In genomic region chr18:21857871-21858270, GRCh38 we compare ENCODE assay signal across 32 cellular contexts.
DNase-seq lines count a peak whose midpoint lies in the region; ATAC-seq, FAIRE-seq and TF ChIP-seq lines count a peak whose summit lies in the region.
"Had no signal": no experiment of that assay in that cellular context is flagged by ENCODE, and none has a peak within 500 bp of the region (broad histone marks: within the 10 kb centered on the region; RNA-seq: fewer than 3 reads in every experiment).

No MANE protein-coding gene starts in this region.

- H3K4me1 ChIP-seq in GM12878 (ENCODE audit: control insufficient read depth, insufficient read depth, low read length) (peaks cover 18% of the 10 kb centered on the region), gastroesophageal sphincter (no peaks in the 10 kb centered on the region)
- H3K4me1 ChIP-seq: tibial nerve had no signal

- POLR2A ChIA-PET in GM12878 (lab: Charles Lee) = no interaction called here

- H3K36me3 ChIP-seq in GM12878 (ENCODE audit: control insufficient read depth in 2 of 2, insufficient read depth in 2 of 2, low read length in 1 of 2) (peaks cover 0 to 14% of the 10 kb centered on the region in 2 experiments; a peak in 1 of 4 replicates), gastroesophageal sphincter (peaks cover 0 to 80% of the 10 kb centered on the region in 2 donors)

- H3K4me3 ChIP-seq in GM12878 = no peak overlapping the region
- no peak overlapping the region for H3K4me3 ChIP-seq in gastroesophageal sphincter
- H3K4me3 ChIP-seq: BLaER1 treated with 17β-estradiol and CSF1 and Interleukin-3, amounts not matched to agents 10 nM and 100 nM; cardiac muscle cell; smooth muscle cell; tibial nerve had no signal

- 5% methylated on average over 3 of the region's 3 CpGs for WGBS in GM12878 (ENCODE audit: insufficient coverage, insufficient replicate concordance, low lambda C conversion rate, missing lambda C conversion rate)
- 63 to 73% methylated on average over 3 of the region's 3 CpGs for WGBS in gastroesophageal sphincter (ENCODE audit: low coverage in 1 of 2), 2 donors

- FAIRE-seq in D721Med (lab: Jason Lieb, UNC) (peak; percentile 21), GM12878 (lab: Jason Lieb, UNC) (peak; percentile 31)
- FAIRE-seq: TTC549 had no signal

- DNase-seq in D721Med (ENCODE audit: insufficient read length, low spot score) = no peak
- no peak for DNase-seq in GM12878 (ENCODE audit: low read depth, low spot score)
- DNase-seq in activated gamma-delta T cell (lab: John Stamatoyannopoulos, UW) = no peak
- DNase-seq in type B pancreatic cell (ENCODE audit: extremely low spot score, unreplicated experiment) = no peak
- DNase-seq in SK-N-DZ (ENCODE audit: low spot score) = no peak
- DNase-seq: activated CD8-positive, alpha-beta memory T cell treated with anti-CD3 and anti-CD28 coated beads for 24 hours; activated naive CD4-positive, alpha-beta T cell treated with anti-CD3 and anti-CD28 coated beads, Interleukin-2, amount 50 U/mL, for 16 hours; activated T-cell treated with anti-CD3 and anti-CD28 coated beads, Interleukin-2, amount 50 U/mL, for 4 hours; anterior cingulate cortex; dermis blood vessel endothelial cell; glutamatergic neuron; HCEC 1CT; Kasumi-1; kidney glomerular epithelial cell; mammary epithelial cell; NCI-H1092 treated with DMSO at 0.1 percent for 48 hours; NCI-H1930; NCI-H345; nucleus accumbens; PC-3; SIG-M5; stimulated activated CD4-positive, alpha-beta T cell treated with anti-CD3 and anti-CD28 coated beads, Interleukin-4, amount 100 ng/mL, for 1 hour; T-helper 1 cell had no signal

- BruUV-seq in GM12878 (replicated peaks; lab: Mats Ljungman, UMichigan) = no TSS peak

- peak overlapping the region; percentile 40 for H3K4me2 ChIP-seq in GM12878 (ENCODE audit: control insufficient read depth, insufficient read depth)
- H3K4me2 ChIP-seq: smooth muscle cell had no signal

- H3K9ac ChIP-seq in GM12878 (ENCODE audit: control insufficient read depth, insufficient read depth, low read length) = no peak overlapping the region
- H3K9ac ChIP-seq: BLaER1 treated with 17β-estradiol and CSF1 and Interleukin-3, amounts not matched to agents 10 nM and 100 nM had no signal

- H3K27me3 ChIP-seq in GM12878 (replicated peaks in 1 of 2; ENCODE audit: control insufficient read depth in 2 of 2, insufficient read depth in 2 of 2, low read length in 1 of 2) (no peaks in the 10 kb centered on the region), gastroesophageal sphincter (no peaks in the 10 kb centered on the region)
- H3K27me3 ChIP-seq: BLaER1 treated with 17β-estradiol and CSF1 and Interleukin-3, amounts not matched to agents 10 nM and 100 nM; cardiac muscle cell; tibial nerve had no signal

- TF ChIP-seq EP300 in GM12878 (IDR thresholded peaks at IDR 0.05; ENCODE audit: borderline replicate concordance in 1 of 2, control insufficient read depth in 1 of 2, low read depth in 2 of 2, low read length in 2 of 2) (no peak), gastroesophageal sphincter (IDR thresholded peaks at IDR 0.05) (no peak)

- no peaks in the 10 kb centered on the region for H3K27me3 Mint-ChIP-seq in type B pancreatic cell
- H3K27me3 Mint-ChIP-seq: stimulated activated naive CD8-positive, alpha-beta T cell treated with anti-CD3 and anti-CD28 coated beads, Interleukin-15, Interleukin-2, amounts not matched to agents 100 ng/mL and 50 ng/mL, for 24 hours had no signal

- no peaks in the 10 kb centered on the region for H3K4me1 Mint-ChIP-seq in type B pancreatic cell (ENCODE audit: unreplicated experiment)

- CTCF ChIA-PET in GM12878 (lab: Yijun Ruan, JAX) = interaction anchor here (1.5 kb wide), 1 partner anchor 257 kb away, joined by 4 read pairs; the partner anchor contains the start of gene ESCO1

- H3K79me2 ChIP-seq in GM12878 (ENCODE audit: control insufficient read depth, insufficient read depth, low read length) = no peaks in the 10 kb centered on the region

- no peak overlapping the region for H3K4me3 Mint-ChIP-seq in type B pancreatic cell
- H3K4me3 Mint-ChIP-seq: activated T-cell treated with anti-CD3 and anti-CD28 coated beads, Interleukin-2, amount 50 U/mL, for 4 hours; stimulated activated naive CD8-positive, alpha-beta T cell treated with anti-CD3 and anti-CD28 coated beads, Interleukin-15, Interleukin-2, amounts not matched to agents 100 ng/mL and 50 ng/mL, for 24 hours had no signal

- TF ChIP-seq CTCF in D721Med (IDR thresholded peaks at IDR 0.05; ENCODE audit: insufficient read depth, missing control alignments) (no peak), GM12878 (IDR thresholded peaks at IDR 0.05 in 2 of 3, conservative IDR thresholded peaks at IDR 0.05 in 1 of 3; ENCODE audit: control insufficient read depth in 2 of 3, extremely low read depth in 1 of 3, insufficient read depth in 1 of 3, low read depth in 3 of 3, low read length in 3 of 3) (no peak), type B pancreatic cell (conservative IDR thresholded peaks at IDR 0.05) (no peak), gastroesophageal sphincter (IDR thresholded peaks at IDR 0.05) (no peak)

- TF ChIP-seq POLR2A in GM12878 (IDR thresholded peaks at IDR 0.05; ENCODE audit: low read depth, low read length) = no peak
- no peak for TF ChIP-seq POLR2A in gastroesophageal sphincter (IDR thresholded peaks at IDR 0.05)

- intact Hi-C loops in GM12878 (cut with micrococcal nuclease; ENCODE audit: unreplicated experiment) = loop anchor here (10.0 kb wide), 3 partner anchors 173 to 663 kb away; partner anchors contain the start of gene SNRPD1

- SMC1A ChIA-PET in GM12878 (lab: Charles Lee; ENCODE audit: uncharacterized antibody, unreplicated experiment) = no interaction called here

- no peak for TF ChIP-seq RAD21 in GM12878 (IDR thresholded peaks at IDR 0.05; ENCODE audit: insufficient read depth, low read depth, low read length)

- peak overlapping the region; percentile 33 for H3K27ac ChIP-seq in GM12878 (ENCODE audit: control insufficient read depth, insufficient read depth)
- H3K27ac ChIP-seq in gastroesophageal sphincter = no peak overlapping the region
- H3K27ac ChIP-seq: BLaER1 treated with 17β-estradiol and CSF1 and Interleukin-3, amounts not matched to agents 10 nM and 100 nM; cardiac muscle cell; tibial nerve had no signal

- no peaks in the 10 kb centered on the region for H3K9me3 Mint-ChIP-seq in type B pancreatic cell
- H3K9me3 Mint-ChIP-seq: activated T-cell treated with anti-CD3 and anti-CD28 coated beads, Interleukin-2, amount 50 U/mL, for 4 hours; stimulated activated naive CD8-positive, alpha-beta T cell treated with anti-CD3 and anti-CD28 coated beads, Interleukin-15, Interleukin-2, amounts not matched to agents 100 ng/mL and 50 ng/mL, for 24 hours had no signal

- H3K36me3 Mint-ChIP-seq in type B pancreatic cell = peaks cover 36% of the 10 kb centered on the region

- in situ Hi-C loops in GM12878 (cut with MboI) = loop anchor here (25.0 kb wide), 1 partner anchor 746 kb away; the partner anchor contains the start of gene ROCK1

- H2AFZ ChIP-seq in GM12878 (ENCODE audit: control insufficient read depth, low read depth, low read length) = no peak overlapping the region

- H3K27ac Mint-ChIP-seq in type B pancreatic cell = no peak overlapping the region
- H3K27ac Mint-ChIP-seq: stimulated activated naive CD8-positive, alpha-beta T cell treated with anti-CD3 and anti-CD28 coated beads, Interleukin-15, Interleukin-2, amounts not matched to agents 100 ng/mL and 50 ng/mL, for 24 hours had no signal

- RAD21 ChIA-PET in GM12878 (lab: Charles Lee; ENCODE audit: unreplicated experiment) = no interaction called here

- no peaks in the 10 kb centered on the region for H3K9me3 ChIP-seq in GM12878 (replicated peaks; ENCODE audit: control insufficient read depth, insufficient read depth, low read length)
- H3K9me3 ChIP-seq in gastroesophageal sphincter = no peaks in the 10 kb centered on the region
- H3K9me3 ChIP-seq: tibial nerve had no signal

- H4K20me1 ChIP-seq in GM12878 (ENCODE audit: control insufficient read depth, insufficient read depth) = no peaks in the 10 kb centered on the region

- peak; percentile 39 for ATAC-seq in GM18520 (IDR thresholded peaks at IDR 0.05; ENCODE audit: unreplicated experiment)
- ATAC-seq in HG02870 (IDR thresholded peaks at IDR 0.05; ENCODE audit: unreplicated experiment) = peak; percentile 55
- ATAC-seq in GM12878 = peak; percentile 75
- ATAC-seq in gastroesophageal sphincter = no peak
- ATAC-seq: activated T-cell treated with anti-CD3 and anti-CD28 coated beads, Interleukin-2, amount 50 U/mL, for 4 hours; PC-3 had no signal

TF ChIP-seq in GM12878, 131 proteins besides CTCF, POLR2A, EP300 and RAD21 (continues in another document):
- TF ChIP-seq CHD2 (IDR thresholded peaks at IDR 0.05; ENCODE audit: borderline replicate concordance, low read depth, low read length) = no peak
- peak; percentile 91 for TF ChIP-seq JUNB (IDR thresholded peaks at IDR 0.05)
- TF ChIP-seq NFIC (IDR thresholded peaks at IDR 0.05; ENCODE audit: low read depth, low read length) = 0 out of 2 replicates have a peak, but pooled peaks have one; percentile 27
- TF ChIP-seq CREM (IDR thresholded peaks at IDR 0.05; ENCODE audit: low read depth) = 0 out of 2 replicates have a peak, but pooled peaks have one; percentile 15
- peak in 1 of 2 experiments; percentile 44; a peak in 1 of 4 replicates for TF ChIP-seq ETV6 (conservative IDR thresholded peaks at IDR 0.05 in 1 of 2, IDR thresholded peaks at IDR 0.05 in 1 of 2; ENCODE audit: borderline replicate concordance in 1 of 2, low read depth in 1 of 2)
- peak; percentile 51; the same call in 1 of the 2 replicates for TF ChIP-seq SPI1 (IDR thresholded peaks at IDR 0.05; ENCODE audit: borderline replicate concordance, insufficient read depth, low read depth, low read length)
- TF ChIP-seq SMC3 (IDR thresholded peaks at IDR 0.05; ENCODE audit: borderline replicate concordance, low read length) = no peak
